10 cellular contexts compared by ENCODE assay signal in the genomic region with DNA sequence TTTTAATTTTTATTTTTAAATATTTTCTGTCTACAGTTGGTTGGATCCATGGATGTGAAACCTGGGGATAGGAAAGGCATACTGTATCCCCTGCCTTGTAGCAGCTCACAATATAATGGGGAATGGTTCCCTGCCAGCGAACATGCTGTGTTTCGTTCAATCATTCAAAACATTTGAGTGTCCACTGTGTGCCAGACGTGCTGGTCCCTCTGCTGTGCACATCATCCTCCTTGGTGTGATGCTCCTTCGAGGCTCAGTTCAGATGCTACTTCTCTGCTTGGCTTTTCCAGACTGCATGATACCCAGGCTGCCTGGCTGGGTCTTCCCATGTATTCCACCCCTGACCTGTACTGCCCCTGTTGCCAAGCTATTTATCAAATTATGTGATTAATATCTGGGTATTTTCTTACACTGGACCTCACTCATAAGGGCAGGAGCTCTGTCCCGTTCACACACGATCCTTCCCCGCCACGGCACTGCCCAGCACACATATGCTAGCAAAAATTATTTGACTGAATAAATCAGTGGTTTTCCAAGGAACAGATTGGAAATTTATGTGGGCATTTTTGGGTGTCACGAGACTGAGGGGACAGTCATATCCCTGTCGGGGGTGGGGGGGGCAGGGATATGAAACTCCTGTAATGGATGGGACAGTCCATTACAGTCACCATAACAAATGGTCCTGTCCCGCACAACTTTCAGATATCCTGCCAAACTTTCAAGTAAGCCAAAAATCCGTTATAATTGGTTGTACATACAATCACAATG. TPM values are rescaled to one million over a fixed set of nuclear protein-coding genes. Genes with fewer than 3 reads are reported as not detected.
DNase-seq lines count a peak whose midpoint lies in the region; ATAC-seq and TF ChIP-seq lines count a peak whose summit lies in the region.
"Had no signal": no experiment of that assay in that cellular context is flagged by ENCODE, and none has a peak within 500 bp of the region (broad histone marks: within the 10 kb centered on the region; RNA-seq: fewer than 3 reads in every experiment).

No MANE protein-coding gene starts in this region.

- DNase-seq in activated CD8-positive, alpha-beta T cell treated with anti-CD3 and anti-CD28 coated beads for 36 hours, result no peak
- no peak for DNase-seq in activated CD8-positive, alpha-beta T cell treated with anti-CD3 and anti-CD28 coated beads, Interleukin-2, amount 10 ng/mL, durations not matched to agents 7 days and 5 days
- DNase-seq in adrenal gland, result peak in 4 of 7 donors; percentile 11 to 52 (median 22)
- peak; percentile 40 for DNase-seq in left lobe of liver (ENCODE audit: low spot score)
- no peak for DNase-seq in thoracic aorta (ENCODE audit: low spot score)
- DNase-seq in OCI-M1 (lab: John Stamatoyannopoulos, UW), result no peak
- DNase-seq in activated gamma-delta T cell treated with Interleukin-2 at 50 U/mL for 16 hours, result no peak
- DNase-seq: activated naive CD4-positive, alpha-beta T cell treated with anti-CD3 and anti-CD28 coated beads for 36 hours had no signal

- 59 to 78% (median 67%) methylated on average over 12 of the region's 12 CpGs for WGBS in adrenal gland, 4 donors

- CTCF ChIA-PET in activated CD8-positive, alpha-beta T cell treated with anti-CD3 and anti-CD28 coated beads for 36 hours (lab: Charles Lee), result interaction anchor here (1.3 to 5.0 kb wide), 3 partner anchors 9 to 114 kb away, joined by 7 to 36 read pairs (median 20); no protein-coding TSS in a partner anchor
- CTCF ChIA-PET in activated CD8-positive, alpha-beta T cell treated with anti-CD3 and anti-CD28 coated beads, Interleukin-2, amount 10 ng/mL, durations not matched to agents 7 days and 5 days (lab: Charles Lee), result interaction anchor here (1.1 to 2.0 kb wide), 4 partner anchors 12 to 180 kb away, joined by 4 to 10 read pairs (median 9); a partner anchor contains a TSS

- H3K27me3 ChIP-seq in adrenal gland, result no peaks in the 10 kb centered on the region
- H3K27me3 ChIP-seq in thoracic aorta (replicated peaks; ENCODE audit: insufficient read depth), result no peaks in the 10 kb centered on the region
- H3K27me3 ChIP-seq: tibial artery had no signal

- peak overlapping the region in 3 of 5 donors; percentile 99 to 100 (median 100) for H3K27ac ChIP-seq in adrenal gland
- peak overlapping the region in 1 of 2 donors; percentile 96 for H3K27ac ChIP-seq in thoracic aorta

- TF ChIP-seq CTCF in activated CD8-positive, alpha-beta T cell treated with anti-CD3 and anti-CD28 coated beads for 36 hours (IDR thresholded peaks at IDR 0.05), result no peak
- TF ChIP-seq CTCF in adrenal gland (IDR thresholded peaks at IDR 0.05) (no peak), thoracic aorta (IDR thresholded peaks at IDR 0.05) (no peak)

- H3K27ac Mint-ChIP-seq in activated CD8-positive, alpha-beta T cell treated with anti-CD3 and anti-CD28 coated beads for 36 hours, result peak overlapping the region; percentile 4
- no peak overlapping the region for H3K27ac Mint-ChIP-seq in activated CD8-positive, alpha-beta T cell treated with anti-CD3 and anti-CD28 coated beads, Interleukin-2, amount 10 ng/mL, durations not matched to agents 7 days and 5 days
- H3K27ac Mint-ChIP-seq: activated naive CD4-positive, alpha-beta T cell treated with anti-CD3 and anti-CD28 coated beads for 36 hours had no signal

- ATAC-seq in activated CD8-positive, alpha-beta T cell treated with anti-CD3 and anti-CD28 coated beads for 36 hours, result no peak
- no peak for ATAC-seq in activated CD8-positive, alpha-beta T cell treated with anti-CD3 and anti-CD28 coated beads, Interleukin-2, amount 10 ng/mL, durations not matched to agents 7 days and 5 days
- ATAC-seq in left lobe of liver (no peak), thoracic aorta (ENCODE audit: insufficient number of reproducible peaks, low FRiP score, low read depth) (no peak), HG02884 (IDR thresholded peaks at IDR 0.05; ENCODE audit: unreplicated experiment) (no peak)

- no peaks in the 10 kb centered on the region for H3K9me3 ChIP-seq in adrenal gland (replicated peaks in 1 of 3)
- no peaks in the 10 kb centered on the region for H3K9me3 ChIP-seq in thoracic aorta
- H3K9me3 ChIP-seq: tibial artery had no signal

- no peak overlapping the region for H3K4me3 Mint-ChIP-seq in activated CD8-positive, alpha-beta T cell treated with anti-CD3 and anti-CD28 coated beads for 36 hours
- no peak overlapping the region for H3K4me3 Mint-ChIP-seq in activated CD8-positive, alpha-beta T cell treated with anti-CD3 and anti-CD28 coated beads, Interleukin-2, amount 10 ng/mL, durations not matched to agents 7 days and 5 days
- H3K4me3 Mint-ChIP-seq: activated naive CD4-positive, alpha-beta T cell treated with anti-CD3 and anti-CD28 coated beads for 36 hours had no signal

- POLR2A ChIA-PET in activated CD8-positive, alpha-beta T cell treated with anti-CD3 and anti-CD28 coated beads for 36 hours (lab: Charles Lee), result interaction anchor here (0.6 to 1.9 kb wide), 3 partner anchors 67 to 144 kb away, joined by 3 to 7 read pairs (median 3); no protein-coding TSS in a partner anchor
- POLR2A ChIA-PET in activated CD8-positive, alpha-beta T cell treated with anti-CD3 and anti-CD28 coated beads, Interleukin-2, amount 10 ng/mL, durations not matched to agents 7 days and 5 days (lab: Charles Lee), result interaction anchor here (0.6 to 2.0 kb wide), 5 partner anchors 12 to 65 kb away, joined by 3 to 11 read pairs (median 3); no protein-coding TSS in a partner anchor

- H3K9me3 Mint-ChIP-seq in activated CD8-positive, alpha-beta T cell treated with anti-CD3 and anti-CD28 coated beads for 36 hours, result no peaks in the 10 kb centered on the region
- H3K9me3 Mint-ChIP-seq in activated CD8-positive, alpha-beta T cell treated with anti-CD3 and anti-CD28 coated beads, Interleukin-2, amount 10 ng/mL, durations not matched to agents 7 days and 5 days (ENCODE audit: insufficient read depth), result no peaks in the 10 kb centered on the region
- H3K9me3 Mint-ChIP-seq: activated naive CD4-positive, alpha-beta T cell treated with anti-CD3 and anti-CD28 coated beads for 36 hours had no signal

- H3K4me3 ChIP-seq in adrenal gland (no peak overlapping the region), thoracic aorta (peak overlapping the region; percentile 84)

- intact Hi-C loops in activated CD8-positive, alpha-beta T cell treated with anti-CD3 and anti-CD28 coated beads for 36 hours (cut with micrococcal nuclease), result no loop called here
- intact Hi-C loops in adrenal gland (cut with DNase I), result loop anchor here in 1 of 2 donors (5.0 kb wide), 1 partner anchor 73 kb away; no protein-coding TSS in a partner anchor

- peaks cover 4% of the 10 kb centered on the region for H3K4me1 Mint-ChIP-seq in activated CD8-positive, alpha-beta T cell treated with anti-CD3 and anti-CD28 coated beads for 36 hours (ENCODE audit: low read depth)
- peaks cover 13% of the 10 kb centered on the region for H3K4me1 Mint-ChIP-seq in activated CD8-positive, alpha-beta T cell treated with anti-CD3 and anti-CD28 coated beads, Interleukin-2, amount 10 ng/mL, durations not matched to agents 7 days and 5 days (ENCODE audit: low read depth)

- H3K36me3 ChIP-seq in adrenal gland (replicated peaks in 1 of 2) (no peaks in the 10 kb centered on the region), thoracic aorta (no peaks in the 10 kb centered on the region)
- H3K36me3 ChIP-seq: tibial artery had no signal

- peaks cover 4% of the 10 kb centered on the region for H3K36me3 Mint-ChIP-seq in activated CD8-positive, alpha-beta T cell treated with anti-CD3 and anti-CD28 coated beads for 36 hours (ENCODE audit: low read depth)
- peaks cover 7% of the 10 kb centered on the region for H3K36me3 Mint-ChIP-seq in activated CD8-positive, alpha-beta T cell treated with anti-CD3 and anti-CD28 coated beads, Interleukin-2, amount 10 ng/mL, durations not matched to agents 7 days and 5 days (ENCODE audit: low read depth)

- H3K27me3 Mint-ChIP-seq in activated CD8-positive, alpha-beta T cell treated with anti-CD3 and anti-CD28 coated beads for 36 hours, result no peaks in the 10 kb centered on the region
- no peaks in the 10 kb centered on the region for H3K27me3 Mint-ChIP-seq in activated CD8-positive, alpha-beta T cell treated with anti-CD3 and anti-CD28 coated beads, Interleukin-2, amount 10 ng/mL, durations not matched to agents 7 days and 5 days (ENCODE audit: low read depth)

- TF ChIP-seq POLR2A in adrenal gland (IDR thresholded peaks at IDR 0.05), result no peak

- peaks cover 19 to 45% of the 10 kb centered on the region in 2 donors for H3K4me1 ChIP-seq in adrenal gland (replicated peaks in 1 of 2)
- H3K4me1 ChIP-seq in thoracic aorta (ENCODE audit: control insufficient read depth in 1 of 2, low read depth in 2 of 2), result peaks cover 7 to 48% of the 10 kb centered on the region in 2 donors

RNA-seq across cellular contexts. Expression of a gene that starts 4.9 kb away (rescaled TPM):
- total RNA-seq in activated CD8-positive, alpha-beta T cell treated with anti-CD3 and anti-CD28 coated beads for 36 hours, result 1 to 10 TPM; 3.0 to 3.7 TPM
- total RNA-seq in activated CD8-positive, alpha-beta T cell treated with anti-CD3 and anti-CD28 coated beads, Interleukin-2, amount 10 ng/mL, durations not matched to agents 7 days and 5 days, result 1 to 10 TPM; 1.9 to 2.0 TPM
- total RNA-seq in adrenal gland (1 to 10 TPM in 6 of 8 donors, under 1 TPM in 2; 0.43 to 7.6 (median 2.3) TPM), left lobe of liver (6.4 TPM), thoracic aorta (10 to 100 TPM in 1 of 2 donors, 1 to 10 TPM in 1; 4.1 to 10.2 TPM)
- polyA plus RNA-seq in adrenal gland, result 1 to 10 TPM; 2.4 to 3.8 (median 3.0) TPM

RNA-seq across cellular contexts. Expression of a gene that starts 57.9 kb away (rescaled TPM):
- total RNA-seq in activated CD8-positive, alpha-beta T cell treated with anti-CD3 and anti-CD28 coated beads for 36 hours, result 1 to 10 TPM; 3.7 to 4.1 TPM
- total RNA-seq in activated CD8-positive, alpha-beta T cell treated with anti-CD3 and anti-CD28 coated beads, Interleukin-2, amount 10 ng/mL, durations not matched to agents 7 days and 5 days, result 1 to 10 TPM; 6.5 to 7.6 TPM
- 10 to 100 TPM in 2 of 8 donors, 1 to 10 TPM in 6; 3.3 to 18.9 (median 6.7) TPM for total RNA-seq in adrenal gland
- polyA plus RNA-seq in adrenal gland, result 10 to 100 TPM in 1 of 3 donors, 1 to 10 TPM in 2; 2.1 to 12.8 (median 4.2) TPM
- total RNA-seq in left lobe of liver, result 0.20 TPM
- 10 to 100 TPM; 13.4 to 14.6 TPM for total RNA-seq in thoracic aorta

Comparison
In these comparisons a context has a peak if more than half of its experiments do, and no peak if none do; other contexts are left out.
1. DNase-seq: peak in adrenal gland (4 of 7) and left lobe of liver (single experiment); none in activated CD8-positive, alpha-beta T cell treated with anti-CD3 and anti-CD28 coated beads for 36 hours (single experiment), activated CD8-positive, alpha-beta T cell treated with anti-CD3 and anti-CD28 coated beads, Interleukin-2, amount 10 ng/mL, durations not matched to agents 7 days and 5 days (single experiment), thoracic aorta (single experiment), OCI-M1 (single experiment) and activated gamma-delta T cell treated with Interleukin-2 at 50 U/mL for 16 hours (single experiment).